Comparison of ENCODE assay signal across 17 cellular contexts in the genomic region with DNA sequence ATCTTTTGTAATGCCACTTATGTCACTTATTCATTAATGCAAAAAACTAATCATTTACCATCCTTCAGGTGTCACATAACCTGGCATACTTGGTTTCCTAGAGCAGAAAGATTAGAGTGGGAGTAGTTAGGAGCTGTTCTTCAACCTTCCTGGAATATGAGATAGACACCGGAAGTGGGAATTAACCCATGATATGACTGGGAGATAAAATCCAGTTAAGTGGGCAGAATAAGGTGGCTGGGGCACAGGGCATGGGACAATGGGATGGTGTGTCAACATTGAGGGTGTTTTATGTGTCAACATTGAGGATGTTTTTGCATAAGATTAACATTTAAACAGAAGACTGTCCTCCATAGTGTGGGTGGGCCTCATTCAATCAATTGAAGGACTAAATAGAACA.
DNase-seq lines count a peak whose midpoint lies in the region; ATAC-seq and TF ChIP-seq lines count a peak whose summit lies in the region.
"Had no signal": no experiment of that assay in that cellular context is flagged by ENCODE, and none has a peak within 500 bp of the region (broad histone marks: within the 10 kb centered on the region; RNA-seq: fewer than 3 reads in every experiment).

No MANE protein-coding gene starts in this region.

- H3K27ac ChIP-seq in IMR-90 (ENCODE audit: insufficient read depth, low read length) (no peak overlapping the region), endodermal cell (ENCODE audit: low read depth, low read length) (no peak overlapping the region), ovary (no peak overlapping the region), tibial nerve (no peak overlapping the region)
- H3K27ac ChIP-seq: BLaER1 had no signal

- TF ChIP-seq CTCF in IMR-90 (conservative IDR thresholded peaks at IDR 0.05; ENCODE audit: low read depth, low read length) (no peak), endodermal cell (conservative IDR thresholded peaks at IDR 0.05) (no peak), ovary (IDR thresholded peaks at IDR 0.05) (no peak), tibial nerve (IDR thresholded peaks at IDR 0.05) (no peak)

- POLR2A ChIA-PET in IMR-90 (lab: Charles Lee; ENCODE audit: unreplicated experiment) (no interaction called here), T-cell (lab: Charles Lee) (no interaction called here)

- H3K9me3 ChIP-seq in IMR-90 (ENCODE audit: control insufficient read depth, insufficient read depth, low read length) (no peaks in the 10 kb centered on the region), endodermal cell (ENCODE audit: control insufficient read depth, low read length) (peaks cover 35% of the 10 kb centered on the region), ovary (no peaks in the 10 kb centered on the region), tibial nerve (no peaks in the 10 kb centered on the region)
- H3K9me3 ChIP-seq: BLaER1, Caco-2 had no signal

- peaks cover 16% of the 10 kb centered on the region for H3K36me3 Mint-ChIP-seq in endodermal cell (ENCODE audit: low read depth)
- no peaks in the 10 kb centered on the region for H3K36me3 Mint-ChIP-seq in T-cell
- H3K36me3 Mint-ChIP-seq: CD4-positive, CD25-positive, alpha-beta regulatory T cell; CD8-positive, alpha-beta T cell had no signal

- no peak overlapping the region for H3K4ac ChIP-seq in IMR-90 (ENCODE audit: low read depth, low read length)

- H2BK15ac ChIP-seq in IMR-90 (ENCODE audit: low read depth, low read length), result no peak overlapping the region

- no peak overlapping the region for H4K8ac ChIP-seq in IMR-90 (ENCODE audit: low read depth in 2 of 2, low read length in 2 of 2)

- H3K27ac Mint-ChIP-seq in endodermal cell (no peak overlapping the region), T-cell (no peak overlapping the region)
- H3K27ac Mint-ChIP-seq: B cell; CD8-positive, alpha-beta T cell; GM23338; H9 had no signal

- no peak overlapping the region for H4K5ac ChIP-seq in IMR-90 (ENCODE audit: low read depth, low read length)

- TF ChIP-seq EP300 in ovary (IDR thresholded peaks at IDR 0.05), result no peak
- no peak for TF ChIP-seq EP300 in tibial nerve (IDR thresholded peaks at IDR 0.05)

- H3K4me3 ChIP-seq in IMR-90 (ENCODE audit: insufficient read depth, low read depth, low read length), result no peak overlapping the region
- peak overlapping the region; percentile 32 for H3K4me3 ChIP-seq in endodermal cell (ENCODE audit: low read length)
- no peak overlapping the region for H3K4me3 ChIP-seq in ovary
- no peak overlapping the region for H3K4me3 ChIP-seq in tibial nerve
- H3K4me3 ChIP-seq: BLaER1, GM12878, GM23338 had no signal

- H3K4me2 ChIP-seq in IMR-90 (ENCODE audit: low read depth, low read length), result no peak overlapping the region
- H3K4me2 ChIP-seq: BLaER1, GM23338 had no signal

- no peaks in the 10 kb centered on the region for H3K36me3 ChIP-seq in IMR-90 (ENCODE audit: control insufficient read depth, insufficient read depth, low read length)
- no peaks in the 10 kb centered on the region for H3K36me3 ChIP-seq in endodermal cell (ENCODE audit: control insufficient read depth, insufficient read depth, low read length)
- no peaks in the 10 kb centered on the region for H3K36me3 ChIP-seq in ovary
- no peaks in the 10 kb centered on the region for H3K36me3 ChIP-seq in tibial nerve
- H3K36me3 ChIP-seq: BLaER1 had no signal

- no peak overlapping the region for H2AFZ ChIP-seq in IMR-90 (replicated peaks; ENCODE audit: low read length, poor library complexity)
- H2AFZ ChIP-seq: GM23338 had no signal

- DNase-seq in DMS53 (lab: John Stamatoyannopoulos, UW) (peak; percentile 4), IMR-90 (no peak), endodermal cell (no peak), ovary (no peak), T-cell (no peak), tibial nerve (ENCODE audit: low spot score in 2 of 2) (no peak)
- DNase-seq: Caco-2; CD4-positive, CD25-positive, alpha-beta regulatory T cell; CD8-positive, alpha-beta T cell; DMS 273 treated with DMSO at 0.1 percent for 48 hours; DND-41; H9 had no signal

- dilution Hi-C loops in IMR-90 (cut with HindIII; ENCODE audit: low sequenced_read_pairs, unreplicated experiment), result no loop called here

- H3K27me3 Mint-ChIP-seq in endodermal cell (ENCODE audit: insufficient read depth) (peaks cover 5% of the 10 kb centered on the region), T-cell (no peaks in the 10 kb centered on the region)
- H3K27me3 Mint-ChIP-seq: B cell; CD4-positive, CD25-positive, alpha-beta regulatory T cell had no signal

- H2AK9ac ChIP-seq in IMR-90 (replicated peaks; ENCODE audit: low read depth, low read length, poor library complexity), result no peak overlapping the region

- no peak overlapping the region for H3K4me3 Mint-ChIP-seq in endodermal cell
- no peak overlapping the region for H3K4me3 Mint-ChIP-seq in T-cell
- H3K4me3 Mint-ChIP-seq: B cell; CD4-positive, CD25-positive, alpha-beta regulatory T cell; CD8-positive, alpha-beta T cell; GM23338; H9 had no signal

- CTCF ChIA-PET in IMR-90 (lab: Yijun Ruan, JAX) (no interaction called here), T-cell (lab: Charles Lee) (no interaction called here)

- no peak overlapping the region for H3K18ac ChIP-seq in IMR-90 (ENCODE audit: low read depth, low read length)

- H2BK5ac ChIP-seq in IMR-90 (ENCODE audit: low read depth, low read length, poor library complexity, severe bottlenecking), result no peak overlapping the region

- H2BK20ac ChIP-seq in IMR-90 (ENCODE audit: low read depth, low read length), result no peak overlapping the region

- H4K91ac ChIP-seq in IMR-90 (ENCODE audit: insufficient read depth, low read depth, low read length), result no peak overlapping the region

- BruUV-seq in IMR-90 (replicated peaks; lab: Mats Ljungman, UMichigan), result no TSS peak

- no peaks in the 10 kb centered on the region for H3K79me1 ChIP-seq in IMR-90 (ENCODE audit: low read depth in 1 of 2, low read length in 2 of 2)

- no peak overlapping the region for H2BK120ac ChIP-seq in IMR-90 (ENCODE audit: low read depth, low read length)

- no peak overlapping the region for H3K9ac ChIP-seq in IMR-90 (ENCODE audit: low read depth, low read length)
- H3K9ac ChIP-seq in endodermal cell (ENCODE audit: extremely low read depth, low read length, poor library complexity, severe bottlenecking), result no peak overlapping the region
- H3K9ac ChIP-seq: BLaER1 had no signal

- peaks cover 35% of the 10 kb centered on the region for H3K9me3 Mint-ChIP-seq in endodermal cell
- peaks cover 0 to 3% (median 0%) of the 10 kb centered on the region in 3 donors for H3K9me3 Mint-ChIP-seq in T-cell
- H3K9me3 Mint-ChIP-seq: CD8-positive, alpha-beta T cell; GM23338; H9 had no signal

- H3K4me1 ChIP-seq in IMR-90 (ENCODE audit: control insufficient read depth, insufficient read depth, low read length), result peaks cover 3% of the 10 kb centered on the region; the same call in 1 of the 2 replicates
- no peaks in the 10 kb centered on the region for H3K4me1 ChIP-seq in endodermal cell (ENCODE audit: control insufficient read depth, insufficient read depth, low read length)
- H3K4me1 ChIP-seq in ovary (ENCODE audit: insufficient read depth), result no peaks in the 10 kb centered on the region
- H3K4me1 ChIP-seq in tibial nerve, result peaks cover 0 to 10% (median 0%) of the 10 kb centered on the region in 4 donors
- H3K4me1 ChIP-seq: BLaER1 had no signal

- WGBS in IMR-90 (ENCODE audit: extremely low coverage in 2 of 2, insufficient read length in 1 of 2), 2 experiments, result no CpG with 5 or more reads among the region's 1 CpG
- WGBS in endodermal cell (ENCODE audit: insufficient coverage in 1 of 2, insufficient read length in 1 of 2), 2 experiments, result 93 to 100% methylated on average over 1 of the region's 1 CpG
- WGBS in ovary, 3 donors, result 80 to 91% (median 81%) methylated on average over 1 of the region's 1 CpG
- 88 to 100% methylated on average over 1 of the region's 1 CpG for WGBS in tibial nerve, 2 donors

- H3K4me1 Mint-ChIP-seq in endodermal cell (peaks cover 4% of the 10 kb centered on the region), T-cell (no peaks in the 10 kb centered on the region)
- H3K4me1 Mint-ChIP-seq: B cell; CD4-positive, CD25-positive, alpha-beta regulatory T cell; GM23338 had no signal

- no peak for TF ChIP-seq POLR2A in IMR-90 (IDR thresholded peaks at IDR 0.05; ENCODE audit: low read depth, low read length)
- TF ChIP-seq POLR2A in ovary (IDR thresholded peaks at IDR 0.05), result no peak
- TF ChIP-seq POLR2A in tibial nerve (IDR thresholded peaks at IDR 0.05), result no peak

- H4K20me1 ChIP-seq in IMR-90 (ENCODE audit: insufficient read depth, low read length), result no peaks in the 10 kb centered on the region
- H4K20me1 ChIP-seq: BLaER1 had no signal

- intact Hi-C loops in IMR-90 (cut with micrococcal nuclease) (no loop called here), ovary (cut with DNase I) (no loop called here)

- in situ Hi-C loops in IMR-90 (cut with MboI; ENCODE audit: low sequenced_read_pairs), result no loop called here

- no peak overlapping the region for H3K14ac ChIP-seq in IMR-90 (replicated peaks; ENCODE audit: low read depth, low read length)

- no peak for TF ChIP-seq RAD21 in IMR-90 (IDR thresholded peaks at IDR 0.05; ENCODE audit: low read length)

- no peaks in the 10 kb centered on the region for H3K9me1 ChIP-seq in IMR-90 (ENCODE audit: insufficient read depth, low read length)

- H2AK5ac ChIP-seq in IMR-90 (ENCODE audit: low read depth, low read length), result 0 out of 2 replicates have a peak overlapping the region, but pooled peaks have one; percentile 16

- no peak overlapping the region for H3K23ac ChIP-seq in IMR-90 (ENCODE audit: low read depth, low read length)

- ATAC-seq in IMR-90 (ENCODE audit: low read depth) (no peak), T-cell (replicated peaks in 1 of 4) (no peak)
- ATAC-seq: CD8-positive, alpha-beta T cell; GM12878; GM23338; HCT116 had no signal

- H3K27me3 ChIP-seq in IMR-90 (ENCODE audit: control insufficient read depth, insufficient read depth, low read length) (no peaks in the 10 kb centered on the region), endodermal cell (ENCODE audit: control insufficient read depth, insufficient read depth, low read length, poor library complexity, severe bottlenecking) (no peaks in the 10 kb centered on the region), ovary (no peaks in the 10 kb centered on the region), tibial nerve (no peaks in the 10 kb centered on the region)
- H3K27me3 ChIP-seq: BLaER1 had no signal

- H3K56ac ChIP-seq in IMR-90 (ENCODE audit: extremely low read depth, insufficient read depth, low read length), result no peak overlapping the region

TF ChIP-seq in IMR-90, 13 proteins besides CTCF, POLR2A, EP300 and RAD21 (continues in another document):
- TF ChIP-seq SMC3 (IDR thresholded peaks at IDR 0.05; ENCODE audit: low read depth, low read length) (no peak), CHD1 (IDR thresholded peaks at IDR 0.05; ENCODE audit: low read depth, low read length) (no peak), MAFK (IDR thresholded peaks at IDR 0.05; ENCODE audit: low read depth, low read length) (no peak), NFE2L2 (IDR thresholded peaks at IDR 0.05; ENCODE audit: low read depth, low read length) (no peak), MAZ (IDR thresholded peaks at IDR 0.05; ENCODE audit: borderline replicate concordance, low read depth, low read length) (no peak), MXI1 (IDR thresholded peaks at IDR 0.05; ENCODE audit: borderline replicate concordance, low read depth, low read length) (no peak), CEBPB (IDR thresholded peaks at IDR 0.05; ENCODE audit: low read depth, low read length) (no peak)
